In genomic region chr10:128221128-128221527, GRCh38 we compare ENCODE assay signal across 23 cellular contexts.
"Had no signal": no experiment of that assay in that cellular context is flagged by ENCODE, and none has a peak within 500 bp of the region (broad histone marks: within the 10 kb centered on the region; RNA-seq: fewer than 3 reads in every experiment).

No MANE protein-coding gene starts in this region.

- H3K4me1 ChIP-seq: SJSA1 had no signal

- H3K27me3 ChIP-seq: brain microvascular endothelial cell, SJSA1 had no signal

- H3K4me3 ChIP-seq: SJSA1 had no signal

- DNase-seq: activated CD4-positive, alpha-beta memory T cell treated with anti-CD3 and anti-CD28 coated beads for 36 hours; activated CD4-positive, alpha-beta T cell treated with anti-CD3 and anti-CD28 coated beads for 1 hour; activated CD4-positive, alpha-beta T cell treated with anti-CD3 and anti-CD28 coated beads, Interleukin-2, amount 10 ng/mL, durations not matched to agents 24 days and 14 days; activated CD8-positive, alpha-beta memory T cell treated with anti-CD3 and anti-CD28 coated beads for 24 hours; activated gamma-delta T cell treated with Interleukin-2 at 50 U/mL for 16 hours; activated naive CD4-positive, alpha-beta T cell treated with anti-CD3 and anti-CD28 coated beads, Interleukin-2, amount 10 ng/mL, durations not matched to agents 7 days and 5 days; activated naive CD8-positive, alpha-beta T cell treated with anti-CD3 and anti-CD28 coated beads for 36 hours; activated T-cell treated with anti-CD3 and anti-CD28 coated beads, Interleukin-2, amount 50 U/mL, for 48 hours; brain microvascular endothelial cell; MM.1S; NCI-H1105 treated with DMSO at 0.1 percent for 48 hours; NCI-H1436 treated with DMSO at 0.1 percent for 48 hours; NCI-H187; NCI-H2081; NCI-H446; NCI-H524; PC-3; SHP77 had no signal

- ATAC-seq: PC-3, SK-N-SH treated with all-trans-retinoic acid at 6 μM for 48 hours had no signal

- H3K9me3 Mint-ChIP-seq: activated CD4-positive, alpha-beta memory T cell treated with anti-CD3 and anti-CD28 coated beads for 36 hours; activated naive CD4-positive, alpha-beta T cell treated with anti-CD3 and anti-CD28 coated beads, Interleukin-2, amount 10 ng/mL, durations not matched to agents 7 days and 5 days; activated T-helper 2 cell treated with anti-CD3 and anti-CD28 coated beads, Interferon-gamma antibody, Interleukin-2, Interleukin-4, amounts not matched to agents 10 μg/mL and 5 μg/mL and 100 μg/mL, durations not matched to agents 14 hours and 24 hours and 36 hours had no signal

- H3K9me3 ChIP-seq: SJSA1 had no signal

- H3K27ac Mint-ChIP-seq: activated CD4-positive, alpha-beta memory T cell treated with anti-CD3 and anti-CD28 coated beads for 36 hours; activated CD4-positive, alpha-beta T cell treated with anti-CD3 and anti-CD28 coated beads, Interleukin-2, amount 10 ng/mL, durations not matched to agents 24 days and 14 days; activated naive CD4-positive, alpha-beta T cell treated with anti-CD3 and anti-CD28 coated beads, Interleukin-2, amount 10 ng/mL, durations not matched to agents 7 days and 5 days; activated naive CD8-positive, alpha-beta T cell treated with anti-CD3 and anti-CD28 coated beads for 36 hours; activated T-helper 2 cell treated with anti-CD3 and anti-CD28 coated beads, Interferon-gamma antibody, Interleukin-2, Interleukin-4, amounts not matched to agents 10 μg/mL and 5 μg/mL and 100 μg/mL, durations not matched to agents 14 hours and 24 hours and 36 hours; T-helper 1 cell treated with Interleukin-12 subunit alpha and Interleukin-12 subunit beta and Interleukin-4 antibody, amounts not matched to agents 30 μg/mL and 1 μg/mL, for 36 hours; WTC11 had no signal

- H3K4me3 Mint-ChIP-seq: activated CD4-positive, alpha-beta memory T cell treated with anti-CD3 and anti-CD28 coated beads for 36 hours; activated CD4-positive, alpha-beta T cell treated with anti-CD3 and anti-CD28 coated beads, Interleukin-2, amount 10 ng/mL, durations not matched to agents 24 days and 14 days; activated naive CD4-positive, alpha-beta T cell treated with anti-CD3 and anti-CD28 coated beads, Interleukin-2, amount 10 ng/mL, durations not matched to agents 7 days and 5 days; activated naive CD8-positive, alpha-beta T cell treated with anti-CD3 and anti-CD28 coated beads for 36 hours; T-helper 1 cell treated with Interleukin-12 subunit alpha and Interleukin-12 subunit beta and Interleukin-4 antibody, amounts not matched to agents 30 μg/mL and 1 μg/mL, for 36 hours; WTC11 had no signal

- H3K27ac ChIP-seq: brain microvascular endothelial cell, SJSA1 had no signal

- H3K36me3 Mint-ChIP-seq: activated CD4-positive, alpha-beta memory T cell treated with anti-CD3 and anti-CD28 coated beads for 36 hours; activated naive CD4-positive, alpha-beta T cell treated with anti-CD3 and anti-CD28 coated beads, Interleukin-2, amount 10 ng/mL, durations not matched to agents 7 days and 5 days; WTC11 had no signal

- H3K36me3 ChIP-seq: brain microvascular endothelial cell, SJSA1 had no signal
